In genomic region chr3:118272976-118273375, GRCh38 we compare ENCODE assay signal across 21 cellular contexts.
DNase-seq lines count a peak whose midpoint lies in the region; ATAC-seq lines count a peak whose summit lies in the region.
"Had no signal": no experiment of that assay in that cellular context is flagged by ENCODE, and none has a peak within 500 bp of the region (broad histone marks: within the 10 kb centered on the region; RNA-seq: fewer than 3 reads in every experiment).

No MANE protein-coding gene starts in this region.

- DNase-seq in AG08396 (ENCODE audit: low spot score) (peak; percentile 21), Kasumi-1 (lab: John Stamatoyannopoulos, UW) (peak; percentile 32 to 36), astrocyte of the hippocampus (ENCODE audit: low read depth, low spot score) (peak; percentile 10), superior temporal gyrus (ENCODE audit: extremely low spot score) (peak; percentile 65)
- DNase-seq: CD8-positive, alpha-beta memory T cell; COR-L47; DMS 273 treated with DMSO at 0.1 percent for 48 hours; DMS53; DND-41; EL; H7; HFFc6; KG1 had no signal

- ATAC-seq in GM21825 (IDR thresholded peaks at IDR 0.05; ENCODE audit: unreplicated experiment) (no peak), GM21576 (IDR thresholded peaks at IDR 0.05; ENCODE audit: unreplicated experiment) (no peak), HG03025 (IDR thresholded peaks at IDR 0.05; ENCODE audit: low FRiP score, unreplicated experiment) (no peak)
- ATAC-seq: A549, GM12878, GM23338, HCT116, HepG2 had no signal

Comparison
In these comparisons a context has a peak if more than half of its experiments do, and no peak if none do; other contexts are left out.
1. DNase-seq: peak in every context shown above with its lines; median percentile 65 in superior temporal gyrus; 34 in Kasumi-1; 21 in AG08396; 10 in astrocyte of the hippocampus.